In genomic region chr11:130124096-130124495, GRCh38 we compare ENCODE assay signal across 8 cellular contexts. TPM values are rescaled to one million over a fixed set of nuclear protein-coding genes. Genes with fewer than 3 reads are reported as not detected.
DNase-seq lines count a peak whose midpoint lies in the region; ATAC-seq and TF ChIP-seq lines count a peak whose summit lies in the region.

No MANE protein-coding gene starts in this region.

- H3K27ac ChIP-seq in right cardiac atrium (ENCODE audit: low read length) (peak overlapping the region; percentile 52), thyroid gland (peak overlapping the region; percentile 64 to 84 (median 77)), neural progenitor cell (no peak overlapping the region)

- 17% methylated on average over 4 of the region's 4 CpGs for WGBS in right cardiac atrium
- 12% methylated on average over 4 of the region's 4 CpGs for WGBS in thyroid gland, 2 donors

- H3K27me3 ChIP-seq in right cardiac atrium (ENCODE audit: control insufficient read depth, insufficient read depth) (no peaks in the 10 kb centered on the region), thyroid gland (no peaks in the 10 kb centered on the region), neural progenitor cell (no peaks in the 10 kb centered on the region)

- H3K9me3 ChIP-seq in right cardiac atrium (ENCODE audit: control insufficient read depth, low read length) (no peaks in the 10 kb centered on the region), thyroid gland (no peaks in the 10 kb centered on the region), neural progenitor cell (ENCODE audit: low read depth) (no peaks in the 10 kb centered on the region)

- H3K36me3 ChIP-seq in thyroid gland, result peaks cover 24 to 28% of the 10 kb centered on the region in 2 donors
- H3K36me3 ChIP-seq in neural progenitor cell, result no peaks in the 10 kb centered on the region

- ATAC-seq in right cardiac atrium, result peak; percentile 95 to 96

- no peak overlapping the region for H3K9ac ChIP-seq in neural progenitor cell

- H3K27ac Mint-ChIP-seq in neural progenitor cell, result no peak overlapping the region

- no peak overlapping the region for H2AFZ ChIP-seq in neural progenitor cell (replicated peaks)

- DNase-seq in HPDE6-E6E7 (ENCODE audit: extremely low spot score) (peak; percentile 73), amniotic epithelial cell (ENCODE audit: low read depth) (peak; percentile 94), right cardiac atrium (peak; percentile 85 to 89 (median 87)), thyroid gland (peak; percentile 91 to 94), COLO668 (lab: John Stamatoyannopoulos, UW; ENCODE audit: unreplicated experiment) (no peak), NCI-H1092 treated with DMSO at 0.1 percent for 48 hours (lab: John Stamatoyannopoulos, UW) (no peak), DMS79 treated with DMSO at 0.1 percent for 48 hours (lab: John Stamatoyannopoulos, UW) (no peak), neural progenitor cell (ENCODE audit: low spot score) (no peak)

- H3K79me2 ChIP-seq in neural progenitor cell (ENCODE audit: low read depth), result peaks cover 32% of the 10 kb centered on the region

- no peak for TF ChIP-seq POLR2A in thyroid gland (IDR thresholded peaks at IDR 0.05)

- no peak overlapping the region for H3K4me3 Mint-ChIP-seq in neural progenitor cell

- intact Hi-C loops in right cardiac atrium (cut with DNase I), result loop anchor here in 2 of 4 donors (10.0 kb wide), 2 partner anchors 49 to 119 kb away; partner anchors contain the start of gene PRDM10 (in 1 of the 2)
- intact Hi-C loops in thyroid gland (cut with DNase I), result loop anchor here (10.0 kb wide), 1 partner anchor 49 kb away; no protein-coding TSS in a partner anchor

- H3K4me3 ChIP-seq in right cardiac atrium (ENCODE audit: low read length) (no peak overlapping the region), thyroid gland (replicated peaks in 1 of 3) (no peak overlapping the region), neural progenitor cell (no peak overlapping the region)

- TF ChIP-seq CTCF in thyroid gland (IDR thresholded peaks at IDR 0.05) (no peak), neural progenitor cell (IDR thresholded peaks at IDR 0.05) (no peak)

- H3K4me1 ChIP-seq in right cardiac atrium (ENCODE audit: control insufficient read depth, insufficient read depth, low read length), result peaks cover 5% of the 10 kb centered on the region
- peaks cover 27 to 46% of the 10 kb centered on the region in 2 donors for H3K4me1 ChIP-seq in thyroid gland
- H3K4me1 ChIP-seq in neural progenitor cell, result no peaks in the 10 kb centered on the region

- peaks cover 47% of the 10 kb centered on the region for H3K36me3 Mint-ChIP-seq in neural progenitor cell

- peaks cover 2% of the 10 kb centered on the region for H3K27me3 Mint-ChIP-seq in neural progenitor cell (ENCODE audit: insufficient read depth, low read depth)

- H4K20me1 ChIP-seq in neural progenitor cell (ENCODE audit: low read depth), result peaks cover 5% of the 10 kb centered on the region

- H3K4me1 Mint-ChIP-seq in neural progenitor cell, result no peaks in the 10 kb centered on the region

- no peaks in the 10 kb centered on the region for H3F3A ChIP-seq in neural progenitor cell (ENCODE audit: low read depth)

- no peaks in the 10 kb centered on the region for H3K9me3 Mint-ChIP-seq in neural progenitor cell

- H3K4me2 ChIP-seq in neural progenitor cell, result no peak overlapping the region

RNA-seq across cellular contexts. Expression of gene ST14, which starts 35.5 kb away (rescaled TPM):
- total RNA-seq in right cardiac atrium, result 1 to 10 TPM; 1.0 to 2.8 (median 1.4) TPM
- 0.61 TPM for polyA plus RNA-seq in right cardiac atrium
- 100 to 1,000 TPM in 2 of 4 donors, 10 to 100 TPM in 2; 53.3 to 102 (median 90.7) TPM for total RNA-seq in thyroid gland
- 1.4 and 2.4 TPM in 2 replicates for total RNA-seq in neural progenitor cell (ENCODE audit: low replicate concordance)

RNA-seq across cellular contexts. Expression of gene APLP2, which starts 54.4 kb away (rescaled TPM):
- total RNA-seq in right cardiac atrium (100 to 1,000 TPM; 311 to 375 (median 344) TPM), thyroid gland (1,000 to 10,000 TPM in 1 of 4 donors, 100 to 1,000 TPM in 3; 782 to 1,078 (median 902) TPM), neural progenitor cell (ENCODE audit: low replicate concordance) (448 and 455 TPM in 2 replicates)
- polyA plus RNA-seq in right cardiac atrium, result 228 TPM

Comparison
In these comparisons a context has a peak if more than half of its experiments do, and no peak if none do; other contexts are left out.
1. DNase-seq: peak in HPDE6-E6E7 (single experiment), amniotic epithelial cell (single experiment), right cardiac atrium (3 of 3) and thyroid gland (2 of 2); none in COLO668 (single experiment), NCI-H1092 treated with DMSO at 0.1 percent for 48 hours (single experiment), DMS79 treated with DMSO at 0.1 percent for 48 hours (single experiment) and neural progenitor cell (single experiment).
2. RNA of gene ST14, which starts 35.5 kb away (total RNA-seq): 53.3 to 102 TPM in thyroid gland; 1.0 to 2.8 TPM in right cardiac atrium and 1.4 to 2.4 TPM in neural progenitor cell; every median in the first group is over 10 times any median in the second.